In the genomic region with DNA sequence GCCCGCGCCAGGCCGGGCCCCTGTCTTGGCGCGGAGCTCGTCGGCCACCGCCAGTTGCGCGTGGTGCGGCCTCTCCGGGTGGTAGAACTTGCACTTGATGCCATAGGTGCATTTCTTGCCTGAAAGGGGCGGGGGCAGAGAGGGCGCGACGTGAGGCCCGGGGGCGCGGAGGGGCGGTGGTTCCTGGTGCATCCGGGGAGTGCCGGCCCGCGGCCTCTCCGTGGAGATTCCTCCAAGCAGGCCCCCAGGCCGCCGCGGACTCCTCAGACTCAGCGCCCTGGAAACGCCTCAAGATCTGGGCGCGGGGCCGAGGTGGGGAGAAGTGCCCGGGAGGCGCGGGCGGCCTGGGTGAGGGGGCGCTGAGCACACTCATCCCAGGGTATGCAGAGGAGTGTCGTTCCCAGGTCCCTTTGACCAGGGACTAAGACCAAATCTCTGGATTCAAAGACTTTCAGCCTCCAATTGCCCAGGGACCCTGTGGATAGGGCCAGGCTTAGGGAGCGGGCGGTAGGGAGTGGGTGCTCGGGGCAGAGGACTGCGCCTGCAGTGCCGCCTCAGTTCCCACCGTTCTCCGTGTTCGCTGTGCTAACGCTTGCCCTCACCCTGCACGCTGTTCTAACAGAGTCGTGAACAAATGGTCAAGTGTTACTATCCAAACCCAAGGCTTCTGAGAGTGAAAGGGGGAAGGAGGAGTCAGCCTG, we compare ENCODE assay signal across 10 cellular contexts. TPM values are rescaled to one million over a fixed set of nuclear protein-coding genes. Genes with fewer than 3 reads are reported as not detected.
DNase-seq lines count a peak whose midpoint lies in the region; ATAC-seq and TF ChIP-seq lines count a peak whose summit lies in the region.
"Had no signal": no experiment of that assay in that cellular context is flagged by ENCODE, and none has a peak within 500 bp of the region (broad histone marks: within the 10 kb centered on the region; RNA-seq: fewer than 3 reads in every experiment).

No MANE protein-coding gene starts in this region.

- CTCF ChIA-PET in activated naive CD4-positive, alpha-beta T cell treated with anti-CD3 and anti-CD28 coated beads for 36 hours (lab: Charles Lee), result interaction anchor here (1.0 to 1.5 kb wide), 3 partner anchors 19 to 423 kb away, joined by 3 to 4 read pairs (median 3); no protein-coding TSS in a partner anchor
- CTCF ChIA-PET in naive thymus-derived CD4-positive, alpha-beta T cell (lab: Charles Lee), result no interaction called here

- DNase-seq in activated naive CD4-positive, alpha-beta T cell treated with anti-CD3 and anti-CD28 coated beads for 36 hours, result peak; percentile 53
- DNase-seq in activated naive CD4-positive, alpha-beta T cell treated with Interleukin-2 at 50 U/mL for 16 hours, result no peak
- no peak for DNase-seq in esophagus muscularis mucosa (ENCODE audit: extremely low spot score)
- peak in 3 of 9 donors; percentile 19 to 31 (median 25) for DNase-seq in naive thymus-derived CD4-positive, alpha-beta T cell
- DNase-seq in SKM-1 treated with dmso at 0.1 percent for 144 hours (lab: John Stamatoyannopoulos, UW; ENCODE audit: unreplicated experiment), result no peak
- DNase-seq in NCI-H2227 treated with DMSO at 0.1 percent for 48 hours (lab: John Stamatoyannopoulos, UW), result no peak
- DNase-seq: dermis blood vessel endothelial cell had no signal

- H3K9me3 ChIP-seq in esophagus muscularis mucosa, result no peaks in the 10 kb centered on the region
- no peaks in the 10 kb centered on the region for H3K9me3 ChIP-seq in naive thymus-derived CD4-positive, alpha-beta T cell (ENCODE audit: control insufficient read depth in 2 of 3, low read length in 3 of 3)

- peak overlapping the region; percentile 58 to 65 (median 60) for H3K4me3 ChIP-seq in esophagus muscularis mucosa
- H3K4me3 ChIP-seq in naive thymus-derived CD4-positive, alpha-beta T cell (ENCODE audit: low read length), result no peak overlapping the region
- peak overlapping the region; percentile 41 for H3K4me3 ChIP-seq in urinary bladder (ENCODE audit: low read depth, low read length)

- no peaks in the 10 kb centered on the region for H3K27me3 Mint-ChIP-seq in activated naive CD4-positive, alpha-beta T cell treated with anti-CD3 and anti-CD28 coated beads for 36 hours (ENCODE audit: low read depth)
- no peaks in the 10 kb centered on the region for H3K27me3 Mint-ChIP-seq in naive thymus-derived CD4-positive, alpha-beta T cell

- no peak for TF ChIP-seq EP300 in esophagus muscularis mucosa (IDR thresholded peaks at IDR 0.05)

- TF ChIP-seq CTCF in esophagus muscularis mucosa (IDR thresholded peaks at IDR 0.05), result no peak

- no peak overlapping the region for H3K4me3 Mint-ChIP-seq in activated naive CD4-positive, alpha-beta T cell treated with anti-CD3 and anti-CD28 coated beads for 36 hours
- H3K4me3 Mint-ChIP-seq in naive thymus-derived CD4-positive, alpha-beta T cell, result peak overlapping the region in 2 of 10 donors; percentile 11 to 32

- peaks cover 38 to 61% (median 52%) of the 10 kb centered on the region in 4 donors for H3K4me1 ChIP-seq in esophagus muscularis mucosa
- H3K4me1 ChIP-seq in naive thymus-derived CD4-positive, alpha-beta T cell (ENCODE audit: control insufficient read depth in 2 of 2, insufficient read depth in 2 of 2, low read length in 2 of 2), result no peaks in the 10 kb centered on the region
- H3K4me1 ChIP-seq in urinary bladder (ENCODE audit: insufficient read depth), result no peaks in the 10 kb centered on the region

- 77% methylated on average over 16 of the region's 50 CpGs for WGBS in esophagus muscularis mucosa
- 32% methylated on average over 50 of the region's 50 CpGs for WGBS in urinary bladder

- ATAC-seq in naive thymus-derived CD4-positive, alpha-beta T cell, result peak; percentile 30
- no peak for ATAC-seq in HG03097 (IDR thresholded peaks at IDR 0.05; ENCODE audit: low FRiP score, unreplicated experiment)

- H3K27me3 ChIP-seq in esophagus muscularis mucosa, result peaks cover 0 to 31% (median 3%) of the 10 kb centered on the region in 4 donors
- no peaks in the 10 kb centered on the region for H3K27me3 ChIP-seq in naive thymus-derived CD4-positive, alpha-beta T cell (ENCODE audit: control insufficient read depth in 2 of 2, insufficient read depth in 2 of 2, low read length in 2 of 2)

- H3K4me1 Mint-ChIP-seq in activated naive CD4-positive, alpha-beta T cell treated with anti-CD3 and anti-CD28 coated beads for 36 hours (ENCODE audit: low read depth), result peaks cover 12% of the 10 kb centered on the region
- peaks cover 0 to 14% (median 5%) of the 10 kb centered on the region in 7 donors for H3K4me1 Mint-ChIP-seq in naive thymus-derived CD4-positive, alpha-beta T cell

- H3K27ac Mint-ChIP-seq in activated naive CD4-positive, alpha-beta T cell treated with anti-CD3 and anti-CD28 coated beads for 36 hours, result no peak overlapping the region
- no peak overlapping the region for H3K27ac Mint-ChIP-seq in naive thymus-derived CD4-positive, alpha-beta T cell

- intact Hi-C loops in activated naive CD4-positive, alpha-beta T cell treated with anti-CD3 and anti-CD28 coated beads for 36 hours (cut with micrococcal nuclease), result loop anchor here (2.0 kb wide), 1 partner anchor 65 kb away; no protein-coding TSS in a partner anchor
- intact Hi-C loops in esophagus muscularis mucosa (cut with DNase I), result loop anchor here (5.0 kb wide), 1 partner anchor 66 kb away; no protein-coding TSS in a partner anchor
- intact Hi-C loops in naive thymus-derived CD4-positive, alpha-beta T cell (cut with micrococcal nuclease), result no loop called here

- TF ChIP-seq POLR2A in esophagus muscularis mucosa (IDR thresholded peaks at IDR 0.05; ENCODE audit: low read depth), result no peak

- POLR2A ChIA-PET in naive thymus-derived CD4-positive, alpha-beta T cell (lab: Charles Lee), result interaction anchor here (0.6 kb wide), 1 partner anchor 46 kb away, joined by 3 read pairs; no protein-coding TSS in a partner anchor

- H3K27ac ChIP-seq in esophagus muscularis mucosa (replicated peaks in 1 of 4) (peak overlapping the region in 3 of 4 donors; percentile 26 to 62 (median 57)), urinary bladder (ENCODE audit: low read depth) (no peak overlapping the region)
- H3K27ac ChIP-seq in naive thymus-derived CD4-positive, alpha-beta T cell (ENCODE audit: low read depth, low read length), result no peak overlapping the region

- H3K36me3 ChIP-seq in esophagus muscularis mucosa, result no peaks in the 10 kb centered on the region
- peaks cover 0 to 12% (median 0%) of the 10 kb centered on the region in 3 experiments for H3K36me3 ChIP-seq in naive thymus-derived CD4-positive, alpha-beta T cell (ENCODE audit: control insufficient read depth in 2 of 3, insufficient read depth in 3 of 3, low read length in 3 of 3)
- no peaks in the 10 kb centered on the region for H3K36me3 ChIP-seq in urinary bladder (ENCODE audit: insufficient read depth)

- peaks cover 35% of the 10 kb centered on the region for H3K36me3 Mint-ChIP-seq in activated naive CD4-positive, alpha-beta T cell treated with anti-CD3 and anti-CD28 coated beads for 36 hours (ENCODE audit: low read depth)
- H3K36me3 Mint-ChIP-seq in naive thymus-derived CD4-positive, alpha-beta T cell, result peaks cover 0 to 15% (median 5%) of the 10 kb centered on the region in 5 donors

- H3K9me3 Mint-ChIP-seq in activated naive CD4-positive, alpha-beta T cell treated with anti-CD3 and anti-CD28 coated beads for 36 hours, result no peaks in the 10 kb centered on the region
- H3K9me3 Mint-ChIP-seq in naive thymus-derived CD4-positive, alpha-beta T cell, result no peaks in the 10 kb centered on the region

RNA-seq across cellular contexts. Expression of a gene that starts 33.3 kb away (rescaled TPM):
- 10 to 100 TPM; 75.8 to 82.7 TPM for total RNA-seq in activated naive CD4-positive, alpha-beta T cell treated with anti-CD3 and anti-CD28 coated beads for 36 hours
- total RNA-seq in esophagus muscularis mucosa (1 to 10 TPM in 1 of 4 donors, under 1 TPM in 3; 0.63 to 5.8 (median 0.87) TPM), urinary bladder (1.2 TPM)
- 10 to 100 TPM; 30.1 to 85.6 (median 74.1) TPM for total RNA-seq in naive thymus-derived CD4-positive, alpha-beta T cell
- polyA plus RNA-seq in naive thymus-derived CD4-positive, alpha-beta T cell, result 1 to 10 TPM; 1.8 to 2.3 TPM
- polyA plus RNA-seq in urinary bladder, result 0.42 TPM

RNA-seq across cellular contexts. Expression of a gene that starts 51.4 kb away (rescaled TPM):
- total RNA-seq in activated naive CD4-positive, alpha-beta T cell treated with anti-CD3 and anti-CD28 coated beads for 36 hours, result 1 to 10 TPM; 5.5 to 5.9 TPM
- 1 to 10 TPM in 2 of 4 donors, under 1 TPM in 2; 0.58 to 2.1 (median 1.0) TPM for total RNA-seq in esophagus muscularis mucosa
- total RNA-seq in naive thymus-derived CD4-positive, alpha-beta T cell, result 10 to 100 TPM in 2 of 5 experiments, 1 to 10 TPM in 3; 5.0 to 19.9 (median 7.4) TPM
- polyA plus RNA-seq in naive thymus-derived CD4-positive, alpha-beta T cell, result 1 to 10 TPM in 1 of 2 donors, under 1 TPM in 1; 0.36 to 2.0 TPM
- total RNA-seq in urinary bladder, result 14.6 TPM
- not detected for polyA plus RNA-seq in urinary bladder
- polyA plus RNA-seq: BJ had no signal

Comparison
In these comparisons a context has a peak if more than half of its experiments do, and no peak if none do; other contexts are left out.
1. H3K27ac ChIP-seq: peak in esophagus muscularis mucosa (3 of 4); none in naive thymus-derived CD4-positive, alpha-beta T cell (single experiment) and urinary bladder (single experiment).
2. RNA of a gene that starts 33.3 kb away (total RNA-seq): 75.8 to 82.7 TPM in activated naive CD4-positive, alpha-beta T cell treated with anti-CD3 and anti-CD28 coated beads for 36 hours and 30.1 to 85.6 TPM in naive thymus-derived CD4-positive, alpha-beta T cell; 1.2 TPM in urinary bladder (single experiment) and 0.63 to 5.8 TPM in esophagus muscularis mucosa; every median in the first group is over 4 times any median in the second.
3. intact Hi-C loops: an anchor here in activated naive CD4-positive, alpha-beta T cell treated with anti-CD3 and anti-CD28 coated beads for 36 hours (2.0 kb wide) and esophagus muscularis mucosa (5.0 kb wide); none called in naive thymus-derived CD4-positive, alpha-beta T cell.